Comparison of ENCODE assay signal across 11 cellular contexts in genomic region chr4:180827193-180827592, GRCh38.
A peak's percentile ranks its signal among the peaks of the same experiment; 100 is the strongest.
DNase-seq lines count a peak whose midpoint lies in the region; ATAC-seq and TF ChIP-seq lines count a peak whose summit lies in the region.
"Had no signal": no experiment of that assay in that cellular context is flagged by ENCODE, and none has a peak within 500 bp of the region (broad histone marks: within the 10 kb centered on the region; RNA-seq: fewer than 3 reads in every experiment).

No MANE protein-coding gene starts in this region.

- H3K27me3 Mint-ChIP-seq in CD8-positive, alpha-beta memory T cell = no peaks in the 10 kb centered on the region

- no peaks in the 10 kb centered on the region for H3K4me1 Mint-ChIP-seq in CD8-positive, alpha-beta memory T cell

- in situ Hi-C loops in brain microvascular endothelial cell (cut with HindIII; ENCODE audit: low pct_ligation_motif_present, low sequenced_read_pairs) = no loop called here

- peaks cover 0 to 11% (median 5%) of the 10 kb centered on the region in 5 donors for H3K9me3 Mint-ChIP-seq in CD8-positive, alpha-beta memory T cell

- H3K27ac Mint-ChIP-seq in CD8-positive, alpha-beta memory T cell = no peak overlapping the region

- H3K27ac ChIP-seq in brain microvascular endothelial cell = peak overlapping the region; percentile 38
- H3K27ac ChIP-seq in tibial artery = no peak overlapping the region
- H3K27ac ChIP-seq in CD8-positive, alpha-beta memory T cell (ENCODE audit: low read depth, low read length) = no peak overlapping the region
- H3K27ac ChIP-seq: 22Rv1 had no signal

- H3K36me3 Mint-ChIP-seq in CD8-positive, alpha-beta memory T cell = no peaks in the 10 kb centered on the region

- intact Hi-C loops in tibial artery (cut with DNase I; ENCODE audit: low total_unique reads) = no loop called here

- H3K36me3 ChIP-seq in brain microvascular endothelial cell (replicated peaks) (no peaks in the 10 kb centered on the region), tibial artery (no peaks in the 10 kb centered on the region)
- no peaks in the 10 kb centered on the region for H3K36me3 ChIP-seq in CD8-positive, alpha-beta memory T cell (ENCODE audit: insufficient read depth, low read length)

- peak; percentile 25 for DNase-seq in DMS153 (lab: John Stamatoyannopoulos, UW)
- DNase-seq in DMS153 treated with DMSO at 0.1 percent for 48 hours (lab: John Stamatoyannopoulos, UW; ENCODE audit: unreplicated experiment) = no peak
- no peak for DNase-seq in brain microvascular endothelial cell
- DNase-seq in left lobe of liver (ENCODE audit: low spot score) = no peak
- DNase-seq in tibial artery = no peak
- DNase-seq in kidney glomerular epithelial cell (lab: John Stamatoyannopoulos, UW) = no peak
- no peak for DNase-seq in T-helper 2 cell
- no peak for DNase-seq in CD8-positive, alpha-beta memory T cell
- DNase-seq: activated CD8-positive, alpha-beta memory T cell treated with anti-CD3 and anti-CD28 coated beads for 24 hours; NCI-H1436 treated with DMSO at 0.1 percent for 48 hours had no signal

- CTCF ChIA-PET in CD8-positive, alpha-beta memory T cell (lab: Charles Lee) = interaction anchor here (0.6 to 0.7 kb wide), 2 partner anchors 25 to 329 kb away, joined by 3 read pairs; no protein-coding TSS in a partner anchor

- no peak for TF ChIP-seq CTCF in brain microvascular endothelial cell (IDR thresholded peaks at IDR 0.05; ENCODE audit: low read depth, low read length, missing control alignments)
- TF ChIP-seq CTCF in tibial artery (IDR thresholded peaks at IDR 0.05) = no peak

- H3K4me3 Mint-ChIP-seq in CD8-positive, alpha-beta memory T cell = no peak overlapping the region

- peak overlapping the region; percentile 45 for H3K4me3 ChIP-seq in brain microvascular endothelial cell (ENCODE audit: low read depth, low read length)
- H3K4me3 ChIP-seq in tibial artery = peak overlapping the region; percentile 34 to 46
- no peak overlapping the region for H3K4me3 ChIP-seq in CD8-positive, alpha-beta memory T cell (ENCODE audit: low read length)

- ATAC-seq in left lobe of liver = peak; percentile 94

- no peaks in the 10 kb centered on the region for H3K9me3 ChIP-seq in tibial artery
- H3K9me3 ChIP-seq in CD8-positive, alpha-beta memory T cell (ENCODE audit: low read length) = no peaks in the 10 kb centered on the region

- POLR2A ChIA-PET in CD8-positive, alpha-beta memory T cell (lab: Charles Lee) = no interaction called here

- H3K4me1 ChIP-seq in tibial artery = peaks cover 0 to 4% (median 1%) of the 10 kb centered on the region in 4 donors
- no peaks in the 10 kb centered on the region for H3K4me1 ChIP-seq in CD8-positive, alpha-beta memory T cell (ENCODE audit: insufficient read depth, low read length)

- no peaks in the 10 kb centered on the region for H3K27me3 ChIP-seq in brain microvascular endothelial cell (replicated peaks)
- no peaks in the 10 kb centered on the region for H3K27me3 ChIP-seq in tibial artery
- H3K27me3 ChIP-seq in CD8-positive, alpha-beta memory T cell (ENCODE audit: insufficient read depth, low read length, poor library complexity, severe bottlenecking) = no peaks in the 10 kb centered on the region
